17 cellular contexts compared by ENCODE assay signal in the genomic region with DNA sequence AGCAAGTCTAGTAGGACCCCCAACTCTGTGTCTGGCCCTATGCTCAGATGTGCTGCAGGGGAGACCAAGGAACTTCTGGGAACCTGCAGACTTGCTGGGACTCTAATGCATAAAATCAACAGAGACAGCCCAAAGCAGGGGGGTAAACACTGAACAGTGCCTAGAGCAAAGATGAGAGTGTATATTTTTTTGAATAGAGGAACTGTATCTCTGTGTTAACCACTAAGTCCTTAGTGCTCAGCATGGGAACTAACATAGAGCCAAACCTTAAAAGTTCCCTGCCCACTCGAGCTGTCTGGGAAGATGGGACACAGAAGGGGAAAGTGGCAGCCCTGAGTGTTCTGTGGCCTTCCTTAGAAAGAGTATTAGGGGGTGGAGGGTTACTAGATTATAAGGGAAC.
"Had no signal": no experiment of that assay in that cellular context is flagged by ENCODE, and none has a peak within 500 bp of the region (broad histone marks: within the 10 kb centered on the region; RNA-seq: fewer than 3 reads in every experiment).

No MANE protein-coding gene starts in this region.

- H3K4me3 Mint-ChIP-seq: mesothelial cell of epicardium; naive thymus-derived CD4-positive, alpha-beta T cell; natural killer cell treated with Interleukin-12 subunit alpha and Interleukin-12 subunit beta and Interleukin-15 and Interleukin-18, amount 100 ng/mL, for 72 hours; stimulated activated naive CD8-positive, alpha-beta T cell treated with anti-CD3 and anti-CD28 coated beads, Interleukin-15, amount 100 ng/mL, for 72 hours had no signal

- H3K36me3 Mint-ChIP-seq: mesothelial cell of epicardium; naive thymus-derived CD4-positive, alpha-beta T cell; natural killer cell treated with Interleukin-12 subunit alpha and Interleukin-12 subunit beta and Interleukin-15 and Interleukin-18, amount 100 ng/mL, for 72 hours had no signal

- ATAC-seq: naive thymus-derived CD4-positive, alpha-beta T cell; natural killer cell treated with Interleukin-12 subunit alpha and Interleukin-12 subunit beta and Interleukin-15 and Interleukin-18, amount 100 ng/mL, for 72 hours; right lobe of liver; stimulated activated naive CD8-positive, alpha-beta T cell treated with anti-CD3 and anti-CD28 coated beads, Interleukin-15, amount 100 ng/mL, for 72 hours had no signal

- DNase-seq: hippocampal formation; left ventricle myocardium inferior; mesendoderm; naive thymus-derived CD4-positive, alpha-beta T cell; ovary; right lobe of liver; stimulated activated CD4-positive, alpha-beta T cell treated with anti-CD3 and anti-CD28 coated beads, Interleukin-1b, Interleukin-23, amount 100 ng/mL, for 48 hours; stimulated activated CD4-positive, alpha-beta T cell treated with anti-CD3 and anti-CD28 coated beads, Interleukin-2, amount 100 ng/mL, for 48 hours; stimulated activated CD4-positive, alpha-beta T cell treated with anti-CD3 and anti-CD28 coated beads, Interleukin-4, amount 100 ng/mL, for 4 hours; stimulated activated CD8-positive, alpha-beta memory T cell treated with anti-CD3 and anti-CD28 coated beads, Interleukin-4, amount 100 ng/mL, for 48 hours; stimulated activated naive CD4-positive, alpha-beta T cell treated with Interleukin-2 at 50 U/mL for 16 hours; stimulated activated naive CD8-positive, alpha-beta T cell treated with anti-CD3 and anti-CD28 coated beads, Interleukin-15, amount 100 ng/mL, for 72 hours; substantia nigra; upper lobe of left lung had no signal

- H3K27ac Mint-ChIP-seq: mesothelial cell of epicardium; naive thymus-derived CD4-positive, alpha-beta T cell; natural killer cell treated with Interleukin-12 subunit alpha and Interleukin-12 subunit beta and Interleukin-15 and Interleukin-18, amount 100 ng/mL, for 72 hours; progenitor cell of endocrine pancreas; stimulated activated naive CD8-positive, alpha-beta T cell treated with anti-CD3 and anti-CD28 coated beads, Interleukin-15, amount 100 ng/mL, for 72 hours had no signal

- H3K27me3 Mint-ChIP-seq: naive thymus-derived CD4-positive, alpha-beta T cell; natural killer cell treated with Interleukin-12 subunit alpha and Interleukin-12 subunit beta and Interleukin-15 and Interleukin-18, amount 100 ng/mL, for 72 hours; progenitor cell of endocrine pancreas; stimulated activated naive CD8-positive, alpha-beta T cell treated with anti-CD3 and anti-CD28 coated beads, Interleukin-15, amount 100 ng/mL, for 72 hours had no signal

- H3K9me3 Mint-ChIP-seq: mesothelial cell of epicardium; naive thymus-derived CD4-positive, alpha-beta T cell; natural killer cell treated with Interleukin-12 subunit alpha and Interleukin-12 subunit beta and Interleukin-15 and Interleukin-18, amount 100 ng/mL, for 72 hours; stimulated activated naive CD8-positive, alpha-beta T cell treated with anti-CD3 and anti-CD28 coated beads, Interleukin-15, amount 100 ng/mL, for 72 hours had no signal
